Comparison of ENCODE assay signal across 25 cellular contexts in the genomic region with DNA sequence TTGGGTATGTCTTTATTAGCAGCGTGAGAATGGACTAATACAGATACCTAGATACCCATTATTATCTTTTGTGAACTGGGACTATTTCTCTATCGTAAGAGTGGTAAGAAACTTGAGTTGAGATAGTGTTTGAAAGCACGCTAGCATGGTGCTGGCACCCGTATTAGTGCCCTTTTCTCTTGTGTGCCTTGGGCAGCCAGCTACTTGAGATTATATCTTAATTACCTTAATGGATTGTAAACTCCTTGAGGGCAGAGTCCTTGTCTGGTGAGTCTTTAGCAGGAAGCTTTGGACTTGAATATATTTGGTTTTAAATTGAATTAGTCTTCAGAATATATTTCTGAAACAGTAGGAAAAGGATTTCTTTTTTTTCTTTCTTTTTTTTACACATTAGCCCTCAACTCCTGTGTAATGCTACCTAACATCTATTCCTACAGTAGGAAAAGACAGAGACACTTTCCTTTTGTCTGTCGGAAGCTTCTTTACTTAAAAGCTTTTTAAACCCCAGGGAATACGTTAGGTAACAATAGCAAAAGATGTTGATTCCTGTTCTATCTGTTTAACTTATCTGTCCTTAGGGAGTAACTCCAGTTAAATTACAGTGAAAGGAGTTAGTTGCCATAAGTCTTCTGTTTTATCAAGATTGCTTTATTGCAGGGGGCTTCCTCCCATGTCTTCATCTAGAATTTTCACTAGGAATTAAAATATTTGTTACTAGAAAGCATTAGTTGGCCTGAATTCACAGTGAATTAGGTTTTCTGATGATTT. TPM values are rescaled to one million over a fixed set of nuclear protein-coding genes. Genes with fewer than 3 reads are reported as not detected.
DNase-seq lines count a peak whose midpoint lies in the region; ATAC-seq and TF ChIP-seq lines count a peak whose summit lies in the region.
"Had no signal": no experiment of that assay in that cellular context is flagged by ENCODE, and none has a peak within 500 bp of the region (broad histone marks: within the 10 kb centered on the region; RNA-seq: fewer than 3 reads in every experiment).

No MANE protein-coding gene starts in this region.

- H3K4me3 ChIP-seq in cardiac muscle cell = no peak overlapping the region
- no peak overlapping the region for H3K4me3 ChIP-seq in right atrium auricular region
- H3K4me3 ChIP-seq in RWPE2 (ENCODE audit: severe bottlenecking) = no peak overlapping the region
- H3K4me3 ChIP-seq in transverse colon = no peak overlapping the region
- H3K4me3 ChIP-seq: adrenal gland, heart left ventricle, SK-N-MC, thoracic aorta had no signal

- intact Hi-C loops in transverse colon (cut with DNase I; ENCODE audit: low total_unique reads) = no loop called here

- CTCF ChIA-PET in HEK293T (lab: Yijun Ruan, JAX) (interaction anchor here (0.6 kb wide), 1 partner anchor 66 kb away, joined by 3 read pairs; no protein-coding TSS in a partner anchor), GM10248 (lab: Yijun Ruan, JAX) (interaction anchor here (0.8 kb wide), 1 partner anchor 9 kb away, joined by 3 read pairs; no protein-coding TSS in a partner anchor)

- no peak overlapping the region for H3K4me3 Mint-ChIP-seq in mesothelial cell of epicardium
- H3K4me3 Mint-ChIP-seq: activated CD4-positive, alpha-beta T cell treated with anti-CD3 and anti-CD28 coated beads, Interleukin-2, amount 10 ng/mL, durations not matched to agents 7 days and 5 days; CD14-positive monocyte had no signal

- H3K9me3 Mint-ChIP-seq in mesothelial cell of epicardium = peaks cover 4% of the 10 kb centered on the region

- no peaks in the 10 kb centered on the region for H3K27me3 Mint-ChIP-seq in mesothelial cell of epicardium (ENCODE audit: low read depth)
- H3K27me3 Mint-ChIP-seq: activated CD4-positive, alpha-beta T cell treated with anti-CD3 and anti-CD28 coated beads, Interleukin-2, amount 10 ng/mL, durations not matched to agents 7 days and 5 days; naive B cell had no signal

- H3K4me1 Mint-ChIP-seq in mesothelial cell of epicardium = peaks cover 65% of the 10 kb centered on the region

- TF ChIP-seq CTCF in cardiac muscle cell (IDR thresholded peaks at IDR 0.05; ENCODE audit: low read depth, low read length) (no peak), right atrium auricular region (IDR thresholded peaks at IDR 0.05) (no peak), RWPE2 (IDR thresholded peaks at IDR 0.05; ENCODE audit: poor library complexity, severe bottlenecking) (no peak), mesothelial cell of epicardium (IDR thresholded peaks at IDR 0.05; ENCODE audit: unreplicated experiment) (no peak), transverse colon (IDR thresholded peaks at IDR 0.05) (no peak), GM10248 (IDR thresholded peaks at IDR 0.05; ENCODE audit: control extremely low read depth, extremely low read depth, low read depth, missing control alignments) (no peak)

- ATAC-seq in RWPE2 (ENCODE audit: low read depth) = no peak
- ATAC-seq: heart left ventricle had no signal

- H3K4me1 ChIP-seq in cardiac muscle cell (ENCODE audit: low read depth) (peaks cover 44% of the 10 kb centered on the region), right atrium auricular region (peaks cover 0 to 90% of the 10 kb centered on the region in 2 donors), RWPE2 (ENCODE audit: insufficient read depth, poor library complexity, severe bottlenecking) (peaks cover 75% of the 10 kb centered on the region), transverse colon (peaks cover 59 to 93% (median 70%) of the 10 kb centered on the region in 4 donors)

- in situ Hi-C loops in transverse colon (cut with MboI; ENCODE audit: low pct_ligation_motif_present in 1 of 4, low pct_unique_long_range_greater_than_20kb in 1 of 4, low sequenced_read_pairs in 3 of 4) = no loop called here

- H3K27ac ChIP-seq in cardiac muscle cell = peak overlapping the region; percentile 32
- H3K27ac ChIP-seq in right atrium auricular region = no peak overlapping the region
- H3K27ac ChIP-seq in RWPE2 (ENCODE audit: poor library complexity, severe bottlenecking) = peak overlapping the region; percentile 0
- H3K27ac ChIP-seq in transverse colon = peak overlapping the region; percentile 7 to 57 (median 41)
- H3K27ac ChIP-seq: adrenal gland, brain microvascular endothelial cell, SK-N-MC, thoracic aorta, WERI-Rb-1 had no signal

- WGBS in transverse colon (ENCODE audit: low coverage in 1 of 2), 2 donors = 72 to 79% methylated on average over 5 to 6 of the region's 6 CpGs

- peak overlapping the region; percentile 57 for H3K27ac Mint-ChIP-seq in mesothelial cell of epicardium

- peaks cover 2% of the 10 kb centered on the region for H3K36me3 Mint-ChIP-seq in mesothelial cell of epicardium

- H3K9me3 ChIP-seq in cardiac muscle cell (ENCODE audit: low read depth) (no peaks in the 10 kb centered on the region), right atrium auricular region (no peaks in the 10 kb centered on the region), RWPE2 (ENCODE audit: severe bottlenecking) (no peaks in the 10 kb centered on the region), transverse colon (no peaks in the 10 kb centered on the region)
- H3K9me3 ChIP-seq: adrenal gland, heart left ventricle, thoracic aorta had no signal

- no peak for TF ChIP-seq EP300 in transverse colon (IDR thresholded peaks at IDR 0.05; ENCODE audit: low read depth)

- TF ChIP-seq POLR2A in transverse colon (IDR thresholded peaks at IDR 0.05) = no peak

- H3K36me3 ChIP-seq in cardiac muscle cell = no peaks in the 10 kb centered on the region
- no peaks in the 10 kb centered on the region for H3K36me3 ChIP-seq in right atrium auricular region
- H3K36me3 ChIP-seq in RWPE2 (ENCODE audit: low read depth) = peaks cover 56% of the 10 kb centered on the region
- H3K36me3 ChIP-seq in transverse colon = no peaks in the 10 kb centered on the region
- H3K36me3 ChIP-seq: adrenal gland, brain microvascular endothelial cell, heart left ventricle, thoracic aorta had no signal

- DNase-seq in cardiac muscle cell (ENCODE audit: low read depth in 1 of 2, low spot score in 1 of 2) (no peak), right atrium auricular region (ENCODE audit: low spot score) (no peak), RWPE2 (ENCODE audit: low spot score) (no peak), mesothelial cell of epicardium (ENCODE audit: low spot score in 2 of 2, unreplicated experiment in 2 of 2) (no peak), transverse colon (no peak), HEK293T (ENCODE audit: extremely low spot score) (no peak), GM10248 (ENCODE audit: extremely low spot score) (no peak)
- DNase-seq in activated CD8-positive, alpha-beta memory T cell treated with anti-CD3 and anti-CD28 coated beads, Interleukin-2, amount 50 U/mL, for 4 hours = no peak
- DNase-seq: activated CD4-positive, alpha-beta T cell treated with anti-CD3 and anti-CD28 coated beads, Interleukin-2, amount 10 ng/mL, durations not matched to agents 7 days and 5 days; activated CD8-positive, alpha-beta memory T cell treated with anti-CD3 and anti-CD28 coated beads, Interleukin-2, amount 50 U/mL, for 48 hours; adrenal gland; brain microvascular endothelial cell; effector CD8-positive, alpha-beta T cell; heart left ventricle; IMR-90; mesenchymal stem cell; naive B cell; NCI-H524 treated with DMSO at 0.1 percent for 48 hours; retina; stimulated activated CD4-positive, alpha-beta T cell treated with anti-CD3 and anti-CD28 coated beads, Interleukin-4, amount 100 ng/mL, for 24 hours; stimulated activated naive CD4-positive, alpha-beta T cell treated with Interleukin-2 at 50 U/mL for 16 hours; WERI-Rb-1 had no signal

- POLR2A ChIA-PET in HEK293T (lab: Yijun Ruan, JAX) = no interaction called here
- POLR2A ChIA-PET in GM10248 (lab: Yijun Ruan, JAX) = no interaction called here

- no peaks in the 10 kb centered on the region for H3K27me3 ChIP-seq in cardiac muscle cell
- no peaks in the 10 kb centered on the region for H3K27me3 ChIP-seq in right atrium auricular region
- H3K27me3 ChIP-seq in RWPE2 (ENCODE audit: insufficient read depth, poor library complexity, severe bottlenecking) = no peaks in the 10 kb centered on the region
- H3K27me3 ChIP-seq in transverse colon = no peaks in the 10 kb centered on the region
- H3K27me3 ChIP-seq: adrenal gland, brain microvascular endothelial cell, heart left ventricle had no signal

TF ChIP-seq in HEK293T, 16 proteins besides CTCF, POLR2A, EP300 and RAD21:
- TF ChIP-seq NFRKB (IDR thresholded peaks at IDR 0.05) = no peak
- no peak for TF ChIP-seq FOXM1 (IDR thresholded peaks at IDR 0.05; ENCODE audit: borderline replicate concordance)
- no peak for TF ChIP-seq FOXK2 (IDR thresholded peaks at IDR 0.05)
- no peak for TF ChIP-seq SUZ12 (IDR thresholded peaks at IDR 0.05)
- no peak for TF ChIP-seq ARNT (IDR thresholded peaks at IDR 0.05)
- TF ChIP-seq, protein P1, sequence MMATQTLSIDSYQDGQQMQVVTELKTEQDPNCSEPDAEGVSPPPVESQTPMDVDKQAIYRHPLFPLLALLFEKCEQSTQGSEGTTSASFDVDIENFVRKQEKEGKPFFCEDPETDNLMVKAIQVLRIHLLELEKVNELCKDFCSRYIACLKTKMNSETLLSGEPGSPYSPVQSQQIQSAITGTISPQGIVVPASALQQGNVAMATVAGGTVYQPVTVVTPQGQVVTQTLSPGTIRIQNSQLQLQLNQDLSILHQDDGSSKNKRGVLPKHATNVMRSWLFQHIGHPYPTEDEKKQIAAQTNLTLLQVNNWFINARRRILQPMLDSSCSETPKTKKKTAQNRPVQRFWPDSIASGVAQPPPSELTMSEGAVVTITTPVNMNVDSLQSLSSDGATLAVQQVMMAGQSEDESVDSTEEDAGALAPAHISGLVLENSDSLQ (IDR thresholded peaks at IDR 0.05) = no peak
- TF ChIP-seq LEF1 (IDR thresholded peaks at IDR 0.05; ENCODE audit: borderline replicate concordance) = no peak
- no peak for TF ChIP-seq TARDBP (IDR thresholded peaks at IDR 0.05)
- no peak for TF ChIP-seq CTBP1 (IDR thresholded peaks at IDR 0.05; ENCODE audit: borderline replicate concordance)
- TF ChIP-seq FOXA1 (IDR thresholded peaks at IDR 0.05) = no peak
- no peak for TF ChIP-seq SP1 (IDR thresholded peaks at IDR 0.05)
- no peak for TF ChIP-seq L3MBTL2 (conservative IDR thresholded peaks at IDR 0.05)
TF ChIP-seq in HEK293T: peak in this region for 0.

RNA-seq across cellular contexts. Expression of gene TOP1, which starts 26.0 kb away (rescaled TPM):
- total RNA-seq in cardiac muscle cell (12.4 and 21.5 TPM in 2 replicates), right atrium auricular region (10 to 100 TPM; 19.7 to 21.2 TPM), mesothelial cell of epicardium (76.0 to 78.6 TPM (median 76.7 TPM) in 3 replicates), transverse colon (10 to 100 TPM; 29.6 to 52.3 (median 36.9) TPM)
- polyA plus RNA-seq in cardiac muscle cell = 21.5 and 21.7 TPM in 2 replicates

Comparison
In these comparisons a context has a peak if more than half of its experiments do, and no peak if none do; other contexts are left out.
1. H3K27ac ChIP-seq: peak in cardiac muscle cell (single experiment), RWPE2 (single experiment) and transverse colon (4 of 4); none in right atrium auricular region (0 of 2).